In genomic region chr7:18206331-18206730, GRCh38 we compare ENCODE assay signal across 22 cellular contexts.
DNase-seq lines count a peak whose midpoint lies in the region; ATAC-seq, FAIRE-seq and TF ChIP-seq lines count a peak whose summit lies in the region.
"Had no signal": no experiment of that assay in that cellular context is flagged by ENCODE, and none has a peak within 500 bp of the region (broad histone marks: within the 10 kb centered on the region; RNA-seq: fewer than 3 reads in every experiment).

No MANE protein-coding gene starts in this region.

- WGBS in HepG2 (ENCODE audit: low lambda C conversion rate) = 2% methylated on average over 1 of the region's 1 CpG

- TF ChIP-seq RAD21 in HepG2 (CRISPR knock-in tag; IDR thresholded peaks at IDR 0.05) = no peak

- no peaks in the 10 kb centered on the region for H4K20me1 ChIP-seq in HepG2 (ENCODE audit: insufficient read depth, low read length)

- no peak for TF ChIP-seq EP300 in HepG2 (IDR thresholded peaks at IDR 0.05; ENCODE audit: low read depth in 2 of 2, low read length in 2 of 2)
- no peak for TF ChIP-seq EP300 in HepG2 (CRISPR knock-in tag; IDR thresholded peaks at IDR 0.05; ENCODE audit: borderline replicate concordance)

- TF ChIP-seq POLR2A in H54 (IDR thresholded peaks at IDR 0.05; ENCODE audit: low read depth, low read length) = no peak
- TF ChIP-seq POLR2A in HepG2 (IDR thresholded peaks at IDR 0.05; ENCODE audit: insufficient read depth in 1 of 2, low read depth in 2 of 2, low read length in 2 of 2) = no peak

- no peaks in the 10 kb centered on the region for H3K27me3 ChIP-seq in HepG2 (ENCODE audit: control insufficient read depth in 1 of 2, insufficient read depth in 2 of 2, low read length in 2 of 2)
- H3K27me3 ChIP-seq: BE2C had no signal

- H3K36me3 ChIP-seq in HepG2 (replicated peaks in 1 of 2; ENCODE audit: control insufficient read depth in 1 of 2, insufficient read depth in 2 of 2, low read length in 2 of 2) = no peaks in the 10 kb centered on the region
- H3K36me3 ChIP-seq: BE2C had no signal

- intact Hi-C loops in HepG2 (cut with micrococcal nuclease; ENCODE audit: unreplicated experiment) = no loop called here

- FAIRE-seq in H54 (lab: Jason Lieb, UNC) = no peak
- FAIRE-seq in HepG2 (lab: Jason Lieb, UNC) = no peak
- FAIRE-seq in frontal cortex (lab: Jason Lieb, UNC) = no peak
- FAIRE-seq: A204.1, HTR-8/SVneo had no signal

- no peak overlapping the region for H3K27ac ChIP-seq in HepG2 (ENCODE audit: extremely low read length, insufficient read depth, low read length)

- POLR2A ChIA-PET in HepG2 (lab: Yijun Ruan, JAX) = no interaction called here

- no peaks in the 10 kb centered on the region for H3K79me2 ChIP-seq in HepG2 (ENCODE audit: insufficient read depth, low read length)

- H3K4me2 ChIP-seq in HepG2 (ENCODE audit: low read depth, low read length) = no peak overlapping the region

- CTCF ChIA-PET in HepG2 (lab: Yijun Ruan, JAX; ENCODE audit: low intra/inter-chr PET ratio, low total read pairs) = no interaction called here

- H3K9me3 ChIP-seq in HepG2 (ENCODE audit: low read length) = no peaks in the 10 kb centered on the region
- H3K9me3 ChIP-seq: BE2C, Caco-2 had no signal

- no peak overlapping the region for H3K9ac ChIP-seq in HepG2 (ENCODE audit: insufficient read depth, low read depth, low read length)

- ATAC-seq in HepG2 = no peak

- no peaks in the 10 kb centered on the region for H3K4me1 ChIP-seq in HepG2 (ENCODE audit: insufficient read depth, low read length)
- H3K4me1 ChIP-seq: BE2C, Caco-2 had no signal

- in situ Hi-C loops in SK-MEL-5 (cut with HindIII; ENCODE audit: low pct_unique_long_range_greater_than_20kb, low sequenced_read_pairs) = no loop called here
- in situ Hi-C loops in HepG2 (cut with HindIII; ENCODE audit: extremely low pct_ligation_motif_present, low pct_unique_long_range_greater_than_20kb) = no loop called here

- no peak overlapping the region for H2AFZ ChIP-seq in HepG2 (ENCODE audit: low read length)

- DNase-seq in H4 (ENCODE audit: low spot score) (peak; percentile 77), NCI-H1105 (lab: John Stamatoyannopoulos, UW) (peak; percentile 4), SK-MEL-5 (ENCODE audit: low read depth, low spot score) (peak; percentile 76), fibroblast of pulmonary artery (ENCODE audit: low read depth) (peak; percentile 13), H54 (ENCODE audit: insufficient read length, low spot score) (no peak), HepG2 (ENCODE audit: low spot score) (no peak), T-helper 2 cell (no peak), frontal cortex (ENCODE audit: low spot score in 2 of 2) (no peak)
- DNase-seq: ACHN; BE2C; C1 segment of cervical spinal cord; Caco-2; CD4-positive, CD25-positive, alpha-beta regulatory T cell; CD8-positive, alpha-beta memory T cell; DMS153; DMS79; GF-D8; GOT3; HCEC 1CT; KBM-7 had no signal

- TF ChIP-seq CTCF in fibroblast of pulmonary artery (IDR thresholded peaks at IDR 0.05; ENCODE audit: low read length, missing control alignments) (no peak), HepG2 (CRISPR knock-in tag; IDR thresholded peaks at IDR 0.05) (no peak)

- H3K4me3 ChIP-seq in fibroblast of pulmonary artery (replicated peaks; ENCODE audit: low read depth, low read length) (no peak overlapping the region), HepG2 (replicated peaks in 1 of 3; ENCODE audit: insufficient read depth in 1 of 3, low read depth in 2 of 3, low read length in 3 of 3) (no peak overlapping the region)

- no TSS peak for BruUV-seq in HepG2 (replicated peaks; lab: Mats Ljungman, UMichigan)

TF ChIP-seq in HepG2, 621 proteins besides CTCF, POLR2A, EP300 and RAD21:
- no peak for TF ChIP-seq RARG (CRISPR knock-in tag; IDR thresholded peaks at IDR 0.05; ENCODE audit: low read depth)
- no peak for TF ChIP-seq BRD4 (CRISPR knock-in tag; IDR thresholded peaks at IDR 0.05)
- TF ChIP-seq ZBTB7B (CRISPR knock-in tag; IDR thresholded peaks at IDR 0.05) = no peak
- no peak for TF ChIP-seq ONECUT2 (CRISPR knock-in tag; IDR thresholded peaks at IDR 0.05)
- no peak for TF ChIP-seq KDM3A (CRISPR knock-in tag; IDR thresholded peaks at IDR 0.05; ENCODE audit: low read depth)
- TF ChIP-seq KDM6A (CRISPR knock-in tag; IDR thresholded peaks at IDR 0.05; ENCODE audit: low read depth) = no peak
- TF ChIP-seq SMAD3 (CRISPR knock-in tag; IDR thresholded peaks at IDR 0.05) = no peak
- no peak for TF ChIP-seq ATRX (CRISPR knock-in tag; IDR thresholded peaks at IDR 0.05; ENCODE audit: borderline replicate concordance)
- no peak for TF ChIP-seq ZNF644 (CRISPR knock-in tag; IDR thresholded peaks at IDR 0.05; ENCODE audit: low read depth)
- no peak for TF ChIP-seq ZNF17 (CRISPR knock-in tag; IDR thresholded peaks at IDR 0.05)
- TF ChIP-seq AGO1 (IDR thresholded peaks at IDR 0.05; ENCODE audit: low read depth, low read length, poor library complexity, severe bottlenecking) = no peak
- TF ChIP-seq ZNF839 (CRISPR knock-in tag; IDR thresholded peaks at IDR 0.05; ENCODE audit: borderline replicate concordance) = no peak
- TF ChIP-seq SRSF4 (IDR thresholded peaks at IDR 0.05; ENCODE audit: low read depth, low read length, poor library complexity, severe bottlenecking) = no peak
- TF ChIP-seq TFDP2 (CRISPR knock-in tag; IDR thresholded peaks at IDR 0.05) = no peak
- no peak for TF ChIP-seq SNAPC5 (CRISPR knock-in tag; IDR thresholded peaks at IDR 0.05; ENCODE audit: borderline replicate concordance)
- no peak for TF ChIP-seq BCL3 (CRISPR knock-in tag; IDR thresholded peaks at IDR 0.05)
- no peak for TF ChIP-seq HES4 (CRISPR knock-in tag; IDR thresholded peaks at IDR 0.05; ENCODE audit: borderline replicate concordance)

Comparison
In these comparisons a context has a peak if more than half of its experiments do, and no peak if none do; other contexts are left out.
1. DNase-seq: peak in H4 (single experiment), NCI-H1105 (single experiment), SK-MEL-5 (single experiment) and fibroblast of pulmonary artery (single experiment); none in H54 (single experiment), HepG2 (single experiment), T-helper 2 cell (0 of 5) and frontal cortex (0 of 2).